9 cellular contexts compared by ENCODE assay signal in genomic region chr2:239910851-239911629, GRCh38.
DNase-seq lines count a peak whose midpoint lies in the region; ATAC-seq and TF ChIP-seq lines count a peak whose summit lies in the region.
"Had no signal": no experiment of that assay in that cellular context is flagged by ENCODE, and none has a peak within 500 bp of the region (broad histone marks: within the 10 kb centered on the region; RNA-seq: fewer than 3 reads in every experiment).

No MANE protein-coding gene starts in this region.

- DNase-seq in DND-41 (no peak), NOMO-1 treated with DMSO at 0.1 percent for 48 hours (lab: John Stamatoyannopoulos, UW; ENCODE audit: unreplicated experiment) (peak; percentile 99), coronary artery (ENCODE audit: low spot score) (peak; percentile 69), DMS79 treated with DMSO at 0.1 percent for 48 hours (lab: John Stamatoyannopoulos, UW) (no peak), GM20000 (ENCODE audit: low spot score) (no peak), NCI-H2029 (lab: John Stamatoyannopoulos, UW) (no peak)
- peak in 6 of 9 donors; percentile 9 to 26 (median 17) for DNase-seq in naive thymus-derived CD4-positive, alpha-beta T cell
- DNase-seq: occipital lobe had no signal

- H3K27me3 ChIP-seq in DND-41 (ENCODE audit: insufficient read depth, low read length, poor library complexity) = no peaks in the 10 kb centered on the region
- no peaks in the 10 kb centered on the region for H3K27me3 ChIP-seq in naive thymus-derived CD4-positive, alpha-beta T cell (ENCODE audit: control insufficient read depth in 2 of 2, insufficient read depth in 2 of 2, low read length in 2 of 2)

- POLR2A ChIA-PET in naive thymus-derived CD4-positive, alpha-beta T cell (lab: Charles Lee) = no interaction called here

- H3K79me2 ChIP-seq in DND-41 (ENCODE audit: insufficient read depth, low read length) = no peaks in the 10 kb centered on the region

- peaks cover under 1% of the 10 kb centered on the region; the same call in 1 of the 2 replicates for H3K36me3 ChIP-seq in DND-41 (ENCODE audit: insufficient read depth, low read length)
- H3K36me3 ChIP-seq in naive thymus-derived CD4-positive, alpha-beta T cell (ENCODE audit: control insufficient read depth in 2 of 3, insufficient read depth in 3 of 3, low read length in 3 of 3) = no peaks in the 10 kb centered on the region

- H2AFZ ChIP-seq in DND-41 (ENCODE audit: low read depth, low read length) = no peak overlapping the region

- H3K4me1 ChIP-seq in DND-41 (ENCODE audit: insufficient read depth, low read length) = peaks cover 21% of the 10 kb centered on the region
- peaks cover 4 to 15% of the 10 kb centered on the region in 2 donors for H3K4me1 ChIP-seq in naive thymus-derived CD4-positive, alpha-beta T cell (ENCODE audit: control insufficient read depth in 2 of 2, insufficient read depth in 2 of 2, low read length in 2 of 2)

- no peak overlapping the region for H3K4me2 ChIP-seq in DND-41 (ENCODE audit: insufficient read depth, low read length)

- H3K27me3 Mint-ChIP-seq in naive thymus-derived CD4-positive, alpha-beta T cell = no peaks in the 10 kb centered on the region

- H3K9me3 Mint-ChIP-seq in naive thymus-derived CD4-positive, alpha-beta T cell = peaks cover 0 to 8% (median 0%) of the 10 kb centered on the region in 11 donors

- no peak overlapping the region for H3K4me3 ChIP-seq in DND-41 (ENCODE audit: low read depth in 1 of 2, low read length in 2 of 2)
- no peak overlapping the region for H3K4me3 ChIP-seq in coronary artery
- no peak overlapping the region for H3K4me3 ChIP-seq in naive thymus-derived CD4-positive, alpha-beta T cell (ENCODE audit: low read length)

- ATAC-seq in DND-41 (ENCODE audit: insufficient read depth, low read depth) (no peak), HG03378 (IDR thresholded peaks at IDR 0.05; ENCODE audit: unreplicated experiment) (no peak)
- ATAC-seq in naive thymus-derived CD4-positive, alpha-beta T cell = peak; percentile 89

- H3K36me3 Mint-ChIP-seq in naive thymus-derived CD4-positive, alpha-beta T cell = peaks cover 0 to 9% (median 3%) of the 10 kb centered on the region in 5 donors

- H4K20me1 ChIP-seq in DND-41 (ENCODE audit: insufficient read depth, low read length) = no peaks in the 10 kb centered on the region

- H3K27ac Mint-ChIP-seq in naive thymus-derived CD4-positive, alpha-beta T cell = peak overlapping the region; percentile 66 to 92 (median 84)

- peaks cover 6% of the 10 kb centered on the region for H3K9me3 ChIP-seq in DND-41 (ENCODE audit: insufficient read depth, low read length, severe bottlenecking)
- H3K9me3 ChIP-seq in naive thymus-derived CD4-positive, alpha-beta T cell (ENCODE audit: control insufficient read depth in 2 of 3, low read length in 3 of 3) = peaks cover 0 to under 1% (median 0%) of the 10 kb centered on the region in 3 experiments

- H3K27ac ChIP-seq in DND-41 (ENCODE audit: low read length) (peak overlapping the region; percentile 3; the same call in 1 of the 2 replicates), coronary artery (peak overlapping the region in 1 of 2 donors; percentile 73)
- peak overlapping the region; percentile 35 for H3K27ac ChIP-seq in naive thymus-derived CD4-positive, alpha-beta T cell (ENCODE audit: low read depth, low read length)

- intact Hi-C loops in naive thymus-derived CD4-positive, alpha-beta T cell (cut with micrococcal nuclease) = no loop called here

- CTCF ChIA-PET in naive thymus-derived CD4-positive, alpha-beta T cell (lab: Charles Lee) = no interaction called here

- H3K4me1 Mint-ChIP-seq in naive thymus-derived CD4-positive, alpha-beta T cell = peaks cover 0 to 21% (median 18%) of the 10 kb centered on the region in 7 donors

- TF ChIP-seq CTCF in DND-41 (IDR thresholded peaks at IDR 0.05; ENCODE audit: borderline replicate concordance, extremely low read depth, low read length, poor library complexity, severe bottlenecking) (no peak), coronary artery (IDR thresholded peaks at IDR 0.05) (no peak), GM20000 (IDR thresholded peaks at IDR 0.05; ENCODE audit: extremely low read depth, missing control alignments) (no peak)

- H3K4me3 Mint-ChIP-seq in naive thymus-derived CD4-positive, alpha-beta T cell = peak overlapping the region in 9 of 10 donors; percentile 29 to 78 (median 53)

- H3K9ac ChIP-seq in DND-41 (ENCODE audit: low read depth, low read length) = no peak overlapping the region

Comparison
In these comparisons a context has a peak if more than half of its experiments do, and no peak if none do; other contexts are left out.
1. DNase-seq: peak in NOMO-1 treated with DMSO at 0.1 percent for 48 hours (single experiment), coronary artery (single experiment) and naive thymus-derived CD4-positive, alpha-beta T cell (6 of 9); none in DND-41 (single experiment), DMS79 treated with DMSO at 0.1 percent for 48 hours (single experiment), GM20000 (single experiment) and NCI-H2029 (single experiment).